ENCODE assay signal across 12 cellular contexts in genomic region chr2:38394041-38394440, GRCh38.
"Had no signal": no experiment of that assay in that cellular context is flagged by ENCODE, and none has a peak within 500 bp of the region (broad histone marks: within the 10 kb centered on the region; RNA-seq: fewer than 3 reads in every experiment).

No MANE protein-coding gene starts in this region.

- H3K36me3 ChIP-seq: heart left ventricle, neutrophil, tibial artery had no signal

- H3K4me3 ChIP-seq: coronary artery, heart left ventricle, lung, tibial artery had no signal

- H3K27ac ChIP-seq: coronary artery, heart left ventricle, neutrophil, tibial artery had no signal

- H3K27me3 ChIP-seq: heart left ventricle, neutrophil, tibial artery had no signal

- ATAC-seq: heart left ventricle; naive thymus-derived CD8-positive, alpha-beta T cell; stimulated activated naive B cell treated with anti-CD40 and anti-IgM and Interleukin-4, amounts not matched to agents 10 μg/mL and 1 μg/mL and 100 μg/mL, for 72 hours had no signal

- H3K4me1 ChIP-seq: heart left ventricle, tibial artery had no signal

- DNase-seq: activated B cell treated with CpG ODN at 0.5 μM for 24 hours; activated CD4-positive, alpha-beta T cell treated with anti-CD3 and anti-CD28 coated beads for 48 hours; activated CD8-positive, alpha-beta memory T cell treated with anti-CD3 and anti-CD28 coated beads, Interleukin-2, amount 50 U/mL, for 48 hours; activated gamma-delta T cell treated with Interleukin-2 at 50 U/mL for 16 hours; amniotic stem cell; heart left ventricle; naive thymus-derived CD8-positive, alpha-beta T cell; stimulated activated naive B cell treated with anti-CD40 and anti-IgM and Interleukin-4, amounts not matched to agents 10 μg/mL and 1 μg/mL and 100 μg/mL, for 72 hours; tibial artery had no signal

- H3K9me3 ChIP-seq: heart left ventricle, neutrophil, tibial artery had no signal
